8 cellular contexts compared by ENCODE assay signal in genomic region chr9:33076360-33077004, GRCh38. TPM values are rescaled to one million over a fixed set of nuclear protein-coding genes. Genes with fewer than 3 reads are reported as not detected.
DNase-seq lines count a peak whose midpoint lies in the region; TF ChIP-seq lines count a peak whose summit lies in the region.

Gene SMU1 (minus strand): TSS chr9:33076674. CDS start chr9:33076608, 66 bp downstream.

- TF ChIP-seq CTCF in GM20000 (IDR thresholded peaks at IDR 0.05; ENCODE audit: extremely low read depth, missing control alignments) = no peak

- H3K4me1 ChIP-seq in effector memory CD4-positive, alpha-beta T cell (ENCODE audit: control insufficient read depth, insufficient read depth, low read length, poor library complexity, severe bottlenecking) = peaks cover 21% of the 10 kb centered on the region

- H3K9me3 ChIP-seq in effector memory CD4-positive, alpha-beta T cell (ENCODE audit: control insufficient read depth, low read length) = no peaks in the 10 kb centered on the region

- peak; percentile 92 for DNase-seq in CMK (ENCODE audit: low read depth)
- DNase-seq in GM20000 (ENCODE audit: low spot score) = peak; percentile 94
- DNase-seq in HT-29 (ENCODE audit: low spot score) = peak; percentile 97
- peak; percentile 98 to 99 for DNase-seq in NOMO-1 (lab: John Stamatoyannopoulos, UW; ENCODE audit: unreplicated experiment in 2 of 2)
- peak; percentile 93 to 95 (median 94) for DNase-seq in effector memory CD4-positive, alpha-beta T cell
- DNase-seq in lung microvascular endothelial cell (ENCODE audit: low read depth in 2 of 2) = peak; percentile 98 to 99
- DNase-seq in stimulated activated CD4-positive, alpha-beta T cell treated with anti-CD3 and anti-CD28 coated beads, TNF-alpha, amount 100 ng/mL, for 48 hours (ENCODE audit: low read depth in 3 of 3) = peak; percentile 88 to 96 (median 90)

- H3K36me3 ChIP-seq in effector memory CD4-positive, alpha-beta T cell (ENCODE audit: control insufficient read depth, insufficient read depth, low read length) = peaks cover 23% of the 10 kb centered on the region

- peak within 1 kb of the TSS; percentile 98 for H3K27ac ChIP-seq in effector memory CD4-positive, alpha-beta T cell (ENCODE audit: insufficient read depth, low read length, poor library complexity, severe bottlenecking)

- peak within 1 kb of the TSS; percentile 81 for H3K4me3 ChIP-seq in effector memory CD4-positive, alpha-beta T cell (ENCODE audit: insufficient read depth, low read depth, low read length, poor library complexity, severe bottlenecking)

- POLR2A ChIA-PET in activated CD8-positive, alpha-beta memory T cell treated with anti-CD3 and anti-CD28 coated beads for 36 hours (lab: Charles Lee) = interaction anchor here (0.7 to 1.2 kb wide), 3 partner anchors 52 to 95 kb away, joined by 3 to 6 read pairs (median 5); partner anchors contain the start of genes B4GALT1 and DNAJA1

- H3K27me3 ChIP-seq in effector memory CD4-positive, alpha-beta T cell (replicated peaks; ENCODE audit: control insufficient read depth, insufficient read depth, low read length, poor library complexity, severe bottlenecking) = no peaks in the 10 kb centered on the region

- CTCF ChIA-PET in activated CD8-positive, alpha-beta memory T cell treated with anti-CD3 and anti-CD28 coated beads for 36 hours (lab: Charles Lee) = no interaction called here

RNA-seq across cellular contexts. Expression of gene SMU1, which starts in this region (rescaled TPM):
- 11.5 and 11.8 TPM in 2 replicates for total RNA-seq in HT-29 (2014; rRNA removed; shearing (Covaris generic))
- total RNA-seq in activated CD8-positive, alpha-beta memory T cell treated with anti-CD3 and anti-CD28 coated beads for 36 hours = 10 to 100 TPM; 27.4 to 27.6 TPM
- 27.7 and 32.1 TPM in 2 replicates for total RNA-seq in lung microvascular endothelial cell

Comparison
In these comparisons a context has a peak if more than half of its experiments do, and no peak if none do; other contexts are left out.
1. Peak in every context shown above with its lines: DNase-seq, H3K4me3 ChIP-seq and H3K27ac ChIP-seq.